ENCODE assay signal across 11 cellular contexts in genomic region chr22:45238431-45239377, GRCh38. TPM values are rescaled to one million over a fixed set of nuclear protein-coding genes. Genes with fewer than 3 reads are reported as not detected.
DNase-seq lines count a peak whose midpoint lies in the region; ATAC-seq, FAIRE-seq and TF ChIP-seq lines count a peak whose summit lies in the region.
"Had no signal": no experiment of that assay in that cellular context is flagged by ENCODE, and none has a peak within 500 bp of the region (broad histone marks: within the 10 kb centered on the region; RNA-seq: fewer than 3 reads in every experiment).

No MANE protein-coding gene starts in this region.

- peaks cover 4% of the 10 kb centered on the region for H3K36me3 Mint-ChIP-seq in CD4-positive, CD25-positive, alpha-beta regulatory T cell
- no peaks in the 10 kb centered on the region for H3K36me3 Mint-ChIP-seq in activated T-helper 2 cell treated with anti-CD3 and anti-CD28 coated beads, Interferon-gamma antibody, Interleukin-2, Interleukin-4, amounts not matched to agents 10 μg/mL and 5 μg/mL and 100 μg/mL, durations not matched to agents 14 hours and 24 hours and 36 hours (ENCODE audit: low read depth)
- H3K36me3 Mint-ChIP-seq in naive thymus-derived CD8-positive, alpha-beta T cell = peaks cover 0 to 9% (median 4%) of the 10 kb centered on the region in 3 donors

- H3K9me3 Mint-ChIP-seq in CD4-positive, CD25-positive, alpha-beta regulatory T cell = no peaks in the 10 kb centered on the region
- H3K9me3 Mint-ChIP-seq in activated T-helper 2 cell treated with anti-CD3 and anti-CD28 coated beads, Interferon-gamma antibody, Interleukin-2, Interleukin-4, amounts not matched to agents 10 μg/mL and 5 μg/mL and 100 μg/mL, durations not matched to agents 14 hours and 24 hours and 36 hours = no peaks in the 10 kb centered on the region
- no peaks in the 10 kb centered on the region for H3K9me3 Mint-ChIP-seq in naive thymus-derived CD8-positive, alpha-beta T cell

- peaks cover 4% of the 10 kb centered on the region for H3K27me3 Mint-ChIP-seq in CD4-positive, CD25-positive, alpha-beta regulatory T cell
- H3K27me3 Mint-ChIP-seq in activated T-helper 2 cell treated with anti-CD3 and anti-CD28 coated beads, Interferon-gamma antibody, Interleukin-2, Interleukin-4, amounts not matched to agents 10 μg/mL and 5 μg/mL and 100 μg/mL, durations not matched to agents 14 hours and 24 hours and 36 hours (ENCODE audit: low read depth) = no peaks in the 10 kb centered on the region
- no peaks in the 10 kb centered on the region for H3K27me3 Mint-ChIP-seq in naive thymus-derived CD8-positive, alpha-beta T cell

- no peak overlapping the region for H3K27ac ChIP-seq in CD4-positive, CD25-positive, alpha-beta regulatory T cell (ENCODE audit: insufficient read depth, low read length, poor library complexity, severe bottlenecking)
- H3K27ac ChIP-seq in WERI-Rb-1 = no peak overlapping the region
- H3K27ac ChIP-seq: foreskin keratinocyte, KMS-11 had no signal

- peak overlapping the region in 2 of 3 donors; percentile 20 to 56 for H3K27ac Mint-ChIP-seq in CD4-positive, CD25-positive, alpha-beta regulatory T cell
- no peak overlapping the region for H3K27ac Mint-ChIP-seq in activated T-helper 2 cell treated with anti-CD3 and anti-CD28 coated beads, Interferon-gamma antibody, Interleukin-2, Interleukin-4, amounts not matched to agents 10 μg/mL and 5 μg/mL and 100 μg/mL, durations not matched to agents 14 hours and 24 hours and 36 hours
- H3K27ac Mint-ChIP-seq in naive thymus-derived CD8-positive, alpha-beta T cell = peak overlapping the region in 8 of 10 donors; percentile 24 to 97 (median 53)

- H3K36me3 ChIP-seq in CD4-positive, CD25-positive, alpha-beta regulatory T cell (ENCODE audit: control insufficient read depth, insufficient read depth, low read length) = no peaks in the 10 kb centered on the region
- H3K36me3 ChIP-seq in H7 (replicated peaks; ENCODE audit: control insufficient read depth, insufficient read depth, low read length) (peaks cover 4% of the 10 kb centered on the region), WERI-Rb-1 (no peaks in the 10 kb centered on the region; the same call in 1 of the 2 replicates)

- H3K4me3 Mint-ChIP-seq in CD4-positive, CD25-positive, alpha-beta regulatory T cell = peak overlapping the region; percentile 43 to 94 (median 78)
- peak overlapping the region; percentile 90 for H3K4me3 Mint-ChIP-seq in activated T-helper 2 cell treated with anti-CD3 and anti-CD28 coated beads, Interferon-gamma antibody, Interleukin-2, Interleukin-4, amounts not matched to agents 10 μg/mL and 5 μg/mL and 100 μg/mL, durations not matched to agents 14 hours and 24 hours and 36 hours (ENCODE audit: low read depth)
- peak overlapping the region; percentile 33 to 94 (median 85) for H3K4me3 Mint-ChIP-seq in naive thymus-derived CD8-positive, alpha-beta T cell

- no peak for DNase-seq in CD4-positive, CD25-positive, alpha-beta regulatory T cell
- DNase-seq in H7 (peak; percentile 35), WERI-Rb-1 (no peak), HK-2 (ENCODE audit: unreplicated experiment) (no peak), HTR-8/SVneo (ENCODE audit: insufficient read length, low spot score) (no peak)
- DNase-seq in activated T-helper 2 cell treated with anti-CD3 and anti-CD28 coated beads, Interferon-gamma antibody, Interleukin-2, Interleukin-4, amounts not matched to agents 10 μg/mL and 5 μg/mL and 100 μg/mL, durations not matched to agents 14 hours and 24 hours and 36 hours (ENCODE audit: low spot score) = no peak
- DNase-seq in naive thymus-derived CD8-positive, alpha-beta T cell = no peak
- DNase-seq: foreskin keratinocyte, NCI-H510A had no signal

- no peak for TF ChIP-seq CTCF in WERI-Rb-1 (IDR thresholded peaks at IDR 0.05; ENCODE audit: low read depth, low read length)

- FAIRE-seq in HTR-8/SVneo (lab: Jason Lieb, UNC) = no peak

- no peaks in the 10 kb centered on the region for H3K9me3 ChIP-seq in CD4-positive, CD25-positive, alpha-beta regulatory T cell (ENCODE audit: control insufficient read depth in 2 of 2, low read length in 2 of 2)
- H3K9me3 ChIP-seq in WERI-Rb-1 (ENCODE audit: severe bottlenecking) = no peaks in the 10 kb centered on the region

- H3K4me1 Mint-ChIP-seq in CD4-positive, CD25-positive, alpha-beta regulatory T cell = peaks cover 0 to 49% (median 21%) of the 10 kb centered on the region in 4 donors
- H3K4me1 Mint-ChIP-seq in activated T-helper 2 cell treated with anti-CD3 and anti-CD28 coated beads, Interferon-gamma antibody, Interleukin-2, Interleukin-4, amounts not matched to agents 10 μg/mL and 5 μg/mL and 100 μg/mL, durations not matched to agents 14 hours and 24 hours and 36 hours (ENCODE audit: low read depth) = peaks cover 12% of the 10 kb centered on the region
- peaks cover 21 to 82% (median 58%) of the 10 kb centered on the region in 4 donors for H3K4me1 Mint-ChIP-seq in naive thymus-derived CD8-positive, alpha-beta T cell

- POLR2A ChIA-PET in naive thymus-derived CD8-positive, alpha-beta T cell (lab: Charles Lee) = interaction anchor here (0.6 kb wide), 1 partner anchor 74 kb away, joined by 3 read pairs; no protein-coding TSS in a partner anchor

- intact Hi-C loops in activated T-helper 2 cell treated with anti-CD3 and anti-CD28 coated beads, Interferon-gamma antibody, Interleukin-2, Interleukin-4, amounts not matched to agents 10 μg/mL and 5 μg/mL and 100 μg/mL, durations not matched to agents 14 hours and 24 hours and 36 hours (cut with micrococcal nuclease) = no loop called here

- H3K27me3 ChIP-seq in CD4-positive, CD25-positive, alpha-beta regulatory T cell (ENCODE audit: control insufficient read depth, insufficient read depth, low read length) = no peaks in the 10 kb centered on the region
- H3K27me3 ChIP-seq in H7 (ENCODE audit: control insufficient read depth, insufficient read depth, low read length) (peaks cover 12% of the 10 kb centered on the region; the same call in 1 of the 2 replicates), WERI-Rb-1 (ENCODE audit: insufficient read depth, low read depth, severe bottlenecking) (no peaks in the 10 kb centered on the region)
- H3K27me3 ChIP-seq: foreskin keratinocyte had no signal

- ATAC-seq in CD4-positive, CD25-positive, alpha-beta regulatory T cell (ENCODE audit: low read depth in 2 of 2) = no peak
- ATAC-seq in naive thymus-derived CD8-positive, alpha-beta T cell = no peak

- no peak overlapping the region for H3K4me3 ChIP-seq in CD4-positive, CD25-positive, alpha-beta regulatory T cell (ENCODE audit: low read depth, low read length)
- no peak overlapping the region for H3K4me3 ChIP-seq in H7 (ENCODE audit: insufficient read depth, low read depth, low read length)
- no peak overlapping the region for H3K4me3 ChIP-seq in WERI-Rb-1 (ENCODE audit: low read depth, low read length)
- H3K4me3 ChIP-seq: lung had no signal

- H3K4me1 ChIP-seq in CD4-positive, CD25-positive, alpha-beta regulatory T cell (ENCODE audit: control insufficient read depth, insufficient read depth, low read length, poor library complexity, severe bottlenecking) = peaks cover 17% of the 10 kb centered on the region
- H3K4me1 ChIP-seq: foreskin keratinocyte had no signal

RNA-seq across cellular contexts. Expression of gene KIAA0930, which starts 2.0 kb away (rescaled TPM):
- total RNA-seq in CD4-positive, CD25-positive, alpha-beta regulatory T cell = 21.3 TPM
- polyA plus RNA-seq in CD4-positive, CD25-positive, alpha-beta regulatory T cell = 1 to 10 TPM in 2 of 4 donors, under 1 TPM in 2; 0.70 to 2.4 (median 1.4) TPM
- total RNA-seq in H7 (2014; rRNA removed; shearing (Covaris generic)) = 37.5 and 43.9 TPM in 2 replicates
- 39.5 and 45.2 TPM in 2 replicates for total RNA-seq in activated T-helper 2 cell treated with anti-CD3 and anti-CD28 coated beads, Interferon-gamma antibody, Interleukin-2, Interleukin-4, amounts not matched to agents 10 μg/mL and 5 μg/mL and 100 μg/mL, durations not matched to agents 14 hours and 24 hours and 36 hours
- 10 to 100 TPM; 28.5 to 29.1 TPM for total RNA-seq in naive thymus-derived CD8-positive, alpha-beta T cell
- polyA plus RNA-seq in naive thymus-derived CD8-positive, alpha-beta T cell = 1 to 10 TPM in 2 of 3 donors, under 1 TPM in 1; 0.87 to 2.9 (median 2.6) TPM

RNA-seq across cellular contexts. Expression of gene UPK3A, which starts 46.0 kb away (rescaled TPM):
- total RNA-seq in CD4-positive, CD25-positive, alpha-beta regulatory T cell = not detected
- polyA plus RNA-seq in CD4-positive, CD25-positive, alpha-beta regulatory T cell = not detected
- total RNA-seq in H7 (2014; rRNA removed; shearing (Covaris generic)) = 0.41 TPM in 1 of 2 replicates, not detected in the other
- not detected in 2 replicates for total RNA-seq in activated T-helper 2 cell treated with anti-CD3 and anti-CD28 coated beads, Interferon-gamma antibody, Interleukin-2, Interleukin-4, amounts not matched to agents 10 μg/mL and 5 μg/mL and 100 μg/mL, durations not matched to agents 14 hours and 24 hours and 36 hours
- not detected for total RNA-seq in naive thymus-derived CD8-positive, alpha-beta T cell
- not detected for polyA plus RNA-seq in naive thymus-derived CD8-positive, alpha-beta T cell
- total RNA-seq: foreskin keratinocyte, lung had no signal
- polyA plus RNA-seq: foreskin keratinocyte had no signal
